25 cellular contexts compared by ENCODE assay signal in genomic region chr6:81763051-81763450, GRCh38. TPM values are rescaled to one million over a fixed set of nuclear protein-coding genes. Genes with fewer than 3 reads are reported as not detected.
DNase-seq lines count a peak whose midpoint lies in the region; ATAC-seq and TF ChIP-seq lines count a peak whose summit lies in the region.
"Had no signal": no experiment of that assay in that cellular context is flagged by ENCODE, and none has a peak within 500 bp of the region (broad histone marks: within the 10 kb centered on the region; RNA-seq: fewer than 3 reads in every experiment).

No MANE protein-coding gene starts in this region.

- H3K9me3 ChIP-seq in smooth muscle cell (replicated peaks; ENCODE audit: low read depth) = no peaks in the 10 kb centered on the region
- H3K9me3 ChIP-seq: MG63, Peyer's patch, SK-N-SH had no signal

- POLR2A ChIA-PET in activated CD4-positive, alpha-beta T cell treated with anti-CD3 and anti-CD28 coated beads for 36 hours (lab: Charles Lee) = no interaction called here

- H3K27ac ChIP-seq in smooth muscle cell (ENCODE audit: low read depth) = peak overlapping the region; percentile 97
- H3K27ac ChIP-seq: 22Rv1, Peyer's patch had no signal

- peak; percentile 16 for DNase-seq in activated CD4-positive, alpha-beta T cell treated with anti-CD3 and anti-CD28 coated beads, Interleukin-2, amount 10 ng/mL, durations not matched to agents 24 days and 14 days
- DNase-seq in activated CD4-positive, alpha-beta T cell treated with anti-CD3 and anti-CD28 coated beads for 36 hours = no peak
- peak; percentile 51 for DNase-seq in NCI-H82 (lab: John Stamatoyannopoulos, UW)
- peak; percentile 34 for DNase-seq in fibroblast of villous mesenchyme (ENCODE audit: low read depth)
- no peak for DNase-seq in smooth muscle cell (lab: John Stamatoyannopoulos, UW; ENCODE audit: unreplicated experiment)
- no peak for DNase-seq in medulla oblongata (ENCODE audit: extremely low spot score)
- DNase-seq in NCI-H2227 (lab: John Stamatoyannopoulos, UW; ENCODE audit: unreplicated experiment) = no peak
- no peak for DNase-seq in COLO668 (lab: John Stamatoyannopoulos, UW; ENCODE audit: unreplicated experiment)
- DNase-seq: ACHN, EL, GDM1, KBM-7, MG63, NCI-H1105 treated with DMSO at 0.1 percent for 48 hours, NCI-H146, NCI-H1930, NCI-H2107, NCI-H446 treated with DMSO at 0.1 percent for 48 hours, NCI-H526, Peyer's patch, SK-N-SH, SW 1271 had no signal

- H3K4me3 Mint-ChIP-seq in activated CD4-positive, alpha-beta T cell treated with anti-CD3 and anti-CD28 coated beads, Interleukin-2, amount 10 ng/mL, durations not matched to agents 24 days and 14 days = no peak overlapping the region
- no peak overlapping the region for H3K4me3 Mint-ChIP-seq in activated CD4-positive, alpha-beta T cell treated with anti-CD3 and anti-CD28 coated beads for 36 hours

- TF ChIP-seq CTCF in fibroblast of villous mesenchyme (IDR thresholded peaks at IDR 0.05; ENCODE audit: insufficient read depth, low read depth, low read length) = no peak
- TF ChIP-seq CTCF in smooth muscle cell (IDR thresholded peaks at IDR 0.05; ENCODE audit: borderline replicate concordance, insufficient read depth, poor library complexity, severe bottlenecking) = no peak

- H3K9ac ChIP-seq in smooth muscle cell (ENCODE audit: low read depth) = peak overlapping the region; percentile 53
- H3K9ac ChIP-seq: SK-N-SH had no signal

- no peak overlapping the region for H3K27ac Mint-ChIP-seq in activated CD4-positive, alpha-beta T cell treated with anti-CD3 and anti-CD28 coated beads, Interleukin-2, amount 10 ng/mL, durations not matched to agents 24 days and 14 days
- H3K27ac Mint-ChIP-seq in activated CD4-positive, alpha-beta T cell treated with anti-CD3 and anti-CD28 coated beads for 36 hours = no peak overlapping the region

- peaks cover 45% of the 10 kb centered on the region for H3F3A ChIP-seq in smooth muscle cell (ENCODE audit: low read depth)

- peak overlapping the region; percentile 70 for H3K4me2 ChIP-seq in smooth muscle cell
- H3K4me2 ChIP-seq: SK-N-SH had no signal

- H3K36me3 Mint-ChIP-seq in activated CD4-positive, alpha-beta T cell treated with anti-CD3 and anti-CD28 coated beads, Interleukin-2, amount 10 ng/mL, durations not matched to agents 24 days and 14 days (ENCODE audit: low read depth) = no peaks in the 10 kb centered on the region
- H3K36me3 Mint-ChIP-seq in activated CD4-positive, alpha-beta T cell treated with anti-CD3 and anti-CD28 coated beads for 36 hours (ENCODE audit: low read depth) = no peaks in the 10 kb centered on the region

- H3K9me3 Mint-ChIP-seq in activated CD4-positive, alpha-beta T cell treated with anti-CD3 and anti-CD28 coated beads, Interleukin-2, amount 10 ng/mL, durations not matched to agents 24 days and 14 days = no peaks in the 10 kb centered on the region
- H3K9me3 Mint-ChIP-seq in activated CD4-positive, alpha-beta T cell treated with anti-CD3 and anti-CD28 coated beads for 36 hours (ENCODE audit: low read depth) = no peaks in the 10 kb centered on the region

- H3K27me3 Mint-ChIP-seq in activated CD4-positive, alpha-beta T cell treated with anti-CD3 and anti-CD28 coated beads, Interleukin-2, amount 10 ng/mL, durations not matched to agents 24 days and 14 days = peaks cover 24% of the 10 kb centered on the region
- H3K27me3 Mint-ChIP-seq in activated CD4-positive, alpha-beta T cell treated with anti-CD3 and anti-CD28 coated beads for 36 hours = peaks cover 9% of the 10 kb centered on the region

- H4K20me1 ChIP-seq in smooth muscle cell (ENCODE audit: low read depth) = no peaks in the 10 kb centered on the region

- no peaks in the 10 kb centered on the region for H3K79me2 ChIP-seq in smooth muscle cell (ENCODE audit: low read depth)

- H3K4me1 ChIP-seq in smooth muscle cell (ENCODE audit: low read depth) = peaks cover 59% of the 10 kb centered on the region
- H3K4me1 ChIP-seq: Peyer's patch had no signal

- H3K4me1 Mint-ChIP-seq in activated CD4-positive, alpha-beta T cell treated with anti-CD3 and anti-CD28 coated beads, Interleukin-2, amount 10 ng/mL, durations not matched to agents 24 days and 14 days = no peaks in the 10 kb centered on the region
- no peaks in the 10 kb centered on the region for H3K4me1 Mint-ChIP-seq in activated CD4-positive, alpha-beta T cell treated with anti-CD3 and anti-CD28 coated beads for 36 hours

- CTCF ChIA-PET in activated CD4-positive, alpha-beta T cell treated with anti-CD3 and anti-CD28 coated beads for 36 hours (lab: Charles Lee) = no interaction called here

- H3K4me3 ChIP-seq in fibroblast of villous mesenchyme (ENCODE audit: low read depth, low read length) (no peak overlapping the region), smooth muscle cell (no peak overlapping the region)
- H3K4me3 ChIP-seq: GM12878, MG63, Peyer's patch had no signal

- 3% methylated on average over 1 of the region's 1 CpG for WGBS in smooth muscle cell (ENCODE audit: low lambda C conversion rate)

- intact Hi-C loops in activated CD4-positive, alpha-beta T cell treated with anti-CD3 and anti-CD28 coated beads, Interleukin-2, amount 10 ng/mL, durations not matched to agents 24 days and 14 days (cut with micrococcal nuclease) = no loop called here
- intact Hi-C loops in activated CD4-positive, alpha-beta T cell treated with anti-CD3 and anti-CD28 coated beads for 36 hours (cut with DNase I, micrococcal nuclease) = no loop called here

- H3K27me3 ChIP-seq in smooth muscle cell (ENCODE audit: low read depth) = no peaks in the 10 kb centered on the region
- H3K27me3 ChIP-seq: MG63, Peyer's patch had no signal

- no peaks in the 10 kb centered on the region for H3K36me3 ChIP-seq in smooth muscle cell (ENCODE audit: low read depth)
- H3K36me3 ChIP-seq: MG63, Peyer's patch had no signal

- ATAC-seq in activated CD4-positive, alpha-beta T cell treated with anti-CD3 and anti-CD28 coated beads for 36 hours = no peak
- ATAC-seq: GM12878 had no signal

- H2AFZ ChIP-seq in smooth muscle cell (ENCODE audit: low read depth) = peak overlapping the region; percentile 26

RNA-seq across cellular contexts. Expression of gene TENT5A, which starts 10.6 kb away (rescaled TPM):
- 0.30 and 0.90 TPM in 2 replicates for total RNA-seq in activated CD4-positive, alpha-beta T cell treated with anti-CD3 and anti-CD28 coated beads, Interleukin-2, amount 10 ng/mL, durations not matched to agents 24 days and 14 days
- under 1 TPM; 0.43 to 0.51 TPM for total RNA-seq in activated CD4-positive, alpha-beta T cell treated with anti-CD3 and anti-CD28 coated beads for 36 hours
- 21.6 and 22.9 TPM in 2 replicates for total RNA-seq in fibroblast of villous mesenchyme
- 151 and 162 TPM in 2 replicates for total RNA-seq in smooth muscle cell
- polyA plus RNA-seq in smooth muscle cell = 123 and 137 TPM in 2 replicates
- total RNA-seq: OCI-LY7 had no signal

Comparison
In these comparisons a context has a peak if more than half of its experiments do, and no peak if none do; other contexts are left out.
1. DNase-seq: peak in activated CD4-positive, alpha-beta T cell treated with anti-CD3 and anti-CD28 coated beads, Interleukin-2, amount 10 ng/mL, durations not matched to agents 24 days and 14 days (single experiment), NCI-H82 (single experiment) and fibroblast of villous mesenchyme (single experiment); none in activated CD4-positive, alpha-beta T cell treated with anti-CD3 and anti-CD28 coated beads for 36 hours (single experiment), smooth muscle cell (single experiment), medulla oblongata (single experiment), NCI-H2227 (single experiment) and COLO668 (single experiment).
2. RNA of gene TENT5A, which starts 10.6 kb away (total RNA-seq): 151 to 162 TPM in smooth muscle cell and 21.6 to 22.9 TPM in fibroblast of villous mesenchyme; 0.43 to 0.51 TPM in activated CD4-positive, alpha-beta T cell treated with anti-CD3 and anti-CD28 coated beads for 36 hours and 0.30 to 0.90 TPM in activated CD4-positive, alpha-beta T cell treated with anti-CD3 and anti-CD28 coated beads, Interleukin-2, amount 10 ng/mL, durations not matched to agents 24 days and 14 days; every median in the first group is over 10 times any median in the second.